In genomic region chr6:43070028-43070632, GRCh38 we compare ENCODE assay signal across 8 cellular contexts. TPM values are rescaled to one million over a fixed set of nuclear protein-coding genes. Genes with fewer than 3 reads are reported as not detected.
DNase-seq lines count a peak whose midpoint lies in the region; ATAC-seq and TF ChIP-seq lines count a peak whose summit lies in the region.

No MANE protein-coding gene starts in this region.

- intact Hi-C loops in activated CD8-positive, alpha-beta T cell treated with anti-CD3 and anti-CD28 coated beads for 36 hours (cut with micrococcal nuclease): loop anchor here (2.0 kb wide), 1 partner anchor 73 kb away; no protein-coding TSS in a partner anchor

- peak; percentile 79 for TF ChIP-seq CTCF in activated CD8-positive, alpha-beta T cell treated with anti-CD3 and anti-CD28 coated beads for 36 hours (IDR thresholded peaks at IDR 0.05)

- POLR2A ChIA-PET in activated CD8-positive, alpha-beta T cell treated with anti-CD3 and anti-CD28 coated beads for 36 hours (lab: Charles Lee): no interaction called here

- H3K36me3 Mint-ChIP-seq in activated CD8-positive, alpha-beta T cell treated with anti-CD3 and anti-CD28 coated beads for 36 hours (ENCODE audit: low read depth): peaks cover 6% of the 10 kb centered on the region

- H3K27me3 Mint-ChIP-seq in activated CD8-positive, alpha-beta T cell treated with anti-CD3 and anti-CD28 coated beads for 36 hours: no peaks in the 10 kb centered on the region

- in situ Hi-C loops in ACHN (cut with HindIII; ENCODE audit: low pct_ligation_motif_present, low pct_unique_long_range_greater_than_20kb, low sequenced_read_pairs): no loop called here

- no peak overlapping the region for H3K4me3 Mint-ChIP-seq in activated CD8-positive, alpha-beta T cell treated with anti-CD3 and anti-CD28 coated beads for 36 hours

- peak; percentile 85 for ATAC-seq in activated CD8-positive, alpha-beta T cell treated with anti-CD3 and anti-CD28 coated beads for 36 hours
- no peak for ATAC-seq in GM21723 (IDR thresholded peaks at IDR 0.05; ENCODE audit: unreplicated experiment)

- DNase-seq in ACHN: peak; percentile 54
- DNase-seq in EL: peak; percentile 71
- peak; percentile 54 for DNase-seq in NCI-H1105 treated with DMSO at 0.1 percent for 48 hours (lab: John Stamatoyannopoulos, UW)
- DNase-seq in activated CD8-positive, alpha-beta T cell treated with anti-CD3 and anti-CD28 coated beads for 36 hours: peak; percentile 45
- DNase-seq in iris pigment epithelial cell (ENCODE audit: low read depth): peak; percentile 67
- no peak for DNase-seq in hypothalamus (lab: John Stamatoyannopoulos, UW)
- no peak for DNase-seq in superior temporal gyrus (ENCODE audit: extremely low spot score)

- H3K9me3 Mint-ChIP-seq in activated CD8-positive, alpha-beta T cell treated with anti-CD3 and anti-CD28 coated beads for 36 hours: no peaks in the 10 kb centered on the region

- no peaks in the 10 kb centered on the region for H3K4me1 Mint-ChIP-seq in activated CD8-positive, alpha-beta T cell treated with anti-CD3 and anti-CD28 coated beads for 36 hours (ENCODE audit: low read depth)

- no peak overlapping the region for H3K27ac Mint-ChIP-seq in activated CD8-positive, alpha-beta T cell treated with anti-CD3 and anti-CD28 coated beads for 36 hours

- CTCF ChIA-PET in activated CD8-positive, alpha-beta T cell treated with anti-CD3 and anti-CD28 coated beads for 36 hours (lab: Charles Lee): interaction anchor here (0.7 to 3.3 kb wide), 5 partner anchors 9 to 73 kb away, joined by 3 to 26 read pairs (median 3); partner anchors contain the start of gene RRP36

RNA-seq across cellular contexts. Expression of gene PTK7, which starts 6.0 kb away (rescaled TPM):
- 1 to 10 TPM; 3.8 to 4.1 TPM for total RNA-seq in activated CD8-positive, alpha-beta T cell treated with anti-CD3 and anti-CD28 coated beads for 36 hours

RNA-seq across cellular contexts. Expression of gene KLC4, which starts 10.7 kb away (rescaled TPM):
- total RNA-seq in activated CD8-positive, alpha-beta T cell treated with anti-CD3 and anti-CD28 coated beads for 36 hours: 10 to 100 TPM; 10.6 to 11.5 TPM

RNA-seq across cellular contexts. Expression of gene MRPL2, which starts 10.9 kb away (rescaled TPM):
- 100 to 1,000 TPM; 108 TPM for total RNA-seq in activated CD8-positive, alpha-beta T cell treated with anti-CD3 and anti-CD28 coated beads for 36 hours

RNA-seq across cellular contexts. Expression of gene CUL7, which starts 16.5 kb away (rescaled TPM):
- total RNA-seq in activated CD8-positive, alpha-beta T cell treated with anti-CD3 and anti-CD28 coated beads for 36 hours: 10 to 100 TPM; 13.9 TPM

RNA-seq across cellular contexts. Expression of gene RRP36, which starts 48.7 kb away (rescaled TPM):
- total RNA-seq in activated CD8-positive, alpha-beta T cell treated with anti-CD3 and anti-CD28 coated beads for 36 hours: 10 to 100 TPM; 47.9 to 48.0 TPM

Comparison
In these comparisons a context has a peak if more than half of its experiments do, and no peak if none do; other contexts are left out.
1. DNase-seq: peak in ACHN (single experiment), EL (single experiment), NCI-H1105 treated with DMSO at 0.1 percent for 48 hours (single experiment), activated CD8-positive, alpha-beta T cell treated with anti-CD3 and anti-CD28 coated beads for 36 hours (single experiment) and iris pigment epithelial cell (single experiment); none in hypothalamus (0 of 51) and superior temporal gyrus (single experiment).